In the genomic region with DNA sequence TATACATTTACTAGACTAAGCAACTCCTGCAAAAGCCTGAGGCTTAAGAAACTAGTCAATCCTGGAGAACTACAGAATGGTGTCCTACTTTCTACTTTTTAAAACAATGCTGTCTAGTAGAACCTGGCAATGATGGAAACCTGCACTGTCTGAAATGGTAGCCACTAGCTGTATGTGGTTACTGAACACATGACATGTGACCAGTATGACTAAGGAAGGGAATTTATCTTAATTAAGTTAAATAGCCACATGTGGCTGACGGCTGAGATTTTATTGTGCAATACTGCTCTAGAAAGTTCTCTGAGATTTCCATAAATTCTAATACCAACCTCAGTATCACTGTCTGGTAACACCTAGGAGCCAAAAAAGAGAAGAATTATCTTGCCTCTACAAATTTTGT, we compare ENCODE assay signal across 1 cellular context.
A peak's percentile ranks its signal among the peaks of the same experiment; 100 is the strongest.
TF ChIP-seq lines count a peak whose summit lies in the region.

No MANE protein-coding gene starts in this region.

TF ChIP-seq in GM12878, 131 proteins besides CTCF, POLR2A, EP300 and RAD21:
- TF ChIP-seq MTA2 (IDR thresholded peaks at IDR 0.05; ENCODE audit: low read depth) (0 out of 2 replicates have a peak, but pooled peaks have one; percentile 30), ZBED1 (IDR thresholded peaks at IDR 0.05; ENCODE audit: borderline replicate concordance) (no peak), ZNF622 (IDR thresholded peaks at IDR 0.05) (no peak), BHLHE40 (IDR thresholded peaks at IDR 0.05; ENCODE audit: borderline replicate concordance in 1 of 2, low read depth in 2 of 2, low read length in 1 of 2) (peak in 1 of 2 experiments; percentile 21; a peak in 1 of 4 replicates), CEBPB (IDR thresholded peaks at IDR 0.05; ENCODE audit: borderline replicate concordance in 1 of 2, low read depth in 2 of 2, low read length in 2 of 2) (peak in 1 of 2 experiments; percentile 60; a peak in 1 of 4 replicates), RAD51 (IDR thresholded peaks at IDR 0.05) (peak; percentile 70), ETV6 (conservative IDR thresholded peaks at IDR 0.05 in 1 of 2, IDR thresholded peaks at IDR 0.05 in 1 of 2; ENCODE audit: borderline replicate concordance in 1 of 2, low read depth in 1 of 2) (no peak), ATF7 (IDR thresholded peaks at IDR 0.05; ENCODE audit: low read depth) (peak; percentile 46; the same call in 1 of the 2 replicates)
- TF ChIP-seq, protein P1, sequence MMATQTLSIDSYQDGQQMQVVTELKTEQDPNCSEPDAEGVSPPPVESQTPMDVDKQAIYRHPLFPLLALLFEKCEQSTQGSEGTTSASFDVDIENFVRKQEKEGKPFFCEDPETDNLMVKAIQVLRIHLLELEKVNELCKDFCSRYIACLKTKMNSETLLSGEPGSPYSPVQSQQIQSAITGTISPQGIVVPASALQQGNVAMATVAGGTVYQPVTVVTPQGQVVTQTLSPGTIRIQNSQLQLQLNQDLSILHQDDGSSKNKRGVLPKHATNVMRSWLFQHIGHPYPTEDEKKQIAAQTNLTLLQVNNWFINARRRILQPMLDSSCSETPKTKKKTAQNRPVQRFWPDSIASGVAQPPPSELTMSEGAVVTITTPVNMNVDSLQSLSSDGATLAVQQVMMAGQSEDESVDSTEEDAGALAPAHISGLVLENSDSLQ (IDR thresholded peaks at IDR 0.05) = peak; percentile 26; the same call in 1 of the 2 replicates
- TF ChIP-seq, protein P2, sequence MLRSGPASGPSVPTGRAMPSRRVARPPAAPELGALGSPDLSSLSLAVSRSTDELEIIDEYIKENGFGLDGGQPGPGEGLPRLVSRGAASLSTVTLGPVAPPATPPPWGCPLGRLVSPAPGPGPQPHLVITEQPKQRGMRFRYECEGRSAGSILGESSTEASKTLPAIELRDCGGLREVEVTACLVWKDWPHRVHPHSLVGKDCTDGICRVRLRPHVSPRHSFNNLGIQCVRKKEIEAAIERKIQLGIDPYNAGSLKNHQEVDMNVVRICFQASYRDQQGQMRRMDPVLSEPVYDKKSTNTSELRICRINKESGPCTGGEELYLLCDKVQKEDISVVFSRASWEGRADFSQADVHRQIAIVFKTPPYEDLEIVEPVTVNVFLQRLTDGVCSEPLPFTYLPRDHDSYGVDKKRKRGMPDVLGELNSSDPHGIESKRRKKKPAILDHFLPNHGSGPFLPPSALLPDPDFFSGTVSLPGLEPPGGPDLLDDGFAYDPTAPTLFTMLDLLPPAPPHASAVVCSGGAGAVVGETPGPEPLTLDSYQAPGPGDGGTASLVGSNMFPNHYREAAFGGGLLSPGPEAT (IDR thresholded peaks at IDR 0.05; ENCODE audit: low read depth) = peak; percentile 19; the same call in 1 of the 2 replicates
TF ChIP-seq in GM12878: peak in this region for 7.
